Comparison of ENCODE assay signal across 12 cellular contexts in the genomic region with DNA sequence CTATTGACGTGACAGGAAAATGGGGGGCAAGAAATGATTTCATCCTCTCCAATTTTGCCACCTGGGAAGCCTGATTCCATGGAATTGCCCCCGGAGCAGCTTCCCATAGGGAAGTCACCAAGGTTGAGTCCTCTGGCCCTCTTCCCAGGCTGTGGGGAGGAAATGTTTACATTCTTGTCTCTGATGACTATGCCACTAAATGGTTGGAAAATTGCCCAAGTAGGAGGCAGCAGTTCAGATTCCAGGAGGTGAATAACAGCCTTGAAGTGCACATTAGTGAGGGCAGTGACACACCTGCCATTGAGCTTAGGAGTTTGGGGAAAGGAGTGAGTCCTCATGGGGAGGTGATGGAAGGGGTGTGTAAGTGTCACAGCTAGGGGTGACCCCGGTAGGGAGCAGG.
A peak's percentile ranks its signal among the peaks of the same experiment; 100 is the strongest.
DNase-seq lines count a peak whose midpoint lies in the region; ATAC-seq and TF ChIP-seq lines count a peak whose summit lies in the region.
"Had no signal": no experiment of that assay in that cellular context is flagged by ENCODE, and none has a peak within 500 bp of the region (broad histone marks: within the 10 kb centered on the region; RNA-seq: fewer than 3 reads in every experiment).

No MANE protein-coding gene starts in this region.

- no peak for ATAC-seq in HG02840 (IDR thresholded peaks at IDR 0.05; ENCODE audit: low FRiP score, unreplicated experiment)
- ATAC-seq in activated naive CD4-positive, alpha-beta T cell treated with anti-CD3 and anti-CD28 coated beads, Interleukin-2, amount 50 U/mL, for 72 hours: no peak
- no peak for ATAC-seq in CD4-positive, alpha-beta T cell (ENCODE audit: poor library complexity)
- ATAC-seq: stimulated activated naive B cell treated with anti-CD40 and anti-IgM and Interleukin-4, amounts not matched to agents 10 μg/mL and 1 μg/mL and 100 μg/mL, for 72 hours; T-cell had no signal

- no peaks in the 10 kb centered on the region for H3K9me3 ChIP-seq in CD4-positive, alpha-beta T cell (ENCODE audit: control insufficient read depth, low read length)

- no peak overlapping the region for H3K4me3 ChIP-seq in fibroblast of pulmonary artery (replicated peaks; ENCODE audit: low read depth, low read length)

- intact Hi-C loops in CD4-positive, alpha-beta T cell (cut with DNase I, micrococcal nuclease): no loop called here

- no peaks in the 10 kb centered on the region for H3K27me3 ChIP-seq in CD4-positive, alpha-beta T cell (ENCODE audit: control insufficient read depth, insufficient read depth, low read length)

- peaks cover 3 to 4% of the 10 kb centered on the region in 2 donors for H3K9me3 Mint-ChIP-seq in activated naive CD4-positive, alpha-beta T cell treated with anti-CD3 and anti-CD28 coated beads, Interleukin-2, amount 50 U/mL, for 72 hours
- H3K9me3 Mint-ChIP-seq in CD4-positive, alpha-beta T cell: peaks cover 13% of the 10 kb centered on the region

- H3K4me3 Mint-ChIP-seq in CD4-positive, alpha-beta T cell: no peak overlapping the region
- H3K4me3 Mint-ChIP-seq: stimulated activated naive B cell treated with anti-CD40 and anti-IgM and Interleukin-4, amounts not matched to agents 10 μg/mL and 1 μg/mL and 100 μg/mL, for 72 hours; T-cell had no signal

- POLR2A ChIA-PET in CD4-positive, alpha-beta T cell (lab: Charles Lee): no interaction called here

- no peaks in the 10 kb centered on the region for H3K36me3 Mint-ChIP-seq in activated naive CD4-positive, alpha-beta T cell treated with anti-CD3 and anti-CD28 coated beads, Interleukin-2, amount 50 U/mL, for 72 hours
- no peaks in the 10 kb centered on the region for H3K36me3 Mint-ChIP-seq in CD4-positive, alpha-beta T cell (ENCODE audit: low read depth)
- H3K36me3 Mint-ChIP-seq: stimulated activated naive B cell treated with anti-CD40 and anti-IgM and Interleukin-4, amounts not matched to agents 10 μg/mL and 1 μg/mL and 100 μg/mL, for 72 hours; T-cell had no signal

- H3K4me1 Mint-ChIP-seq in CD4-positive, alpha-beta T cell (ENCODE audit: low read depth): no peaks in the 10 kb centered on the region
- H3K4me1 Mint-ChIP-seq: stimulated activated naive B cell treated with anti-CD40 and anti-IgM and Interleukin-4, amounts not matched to agents 10 μg/mL and 1 μg/mL and 100 μg/mL, for 72 hours; T-cell had no signal

- CTCF ChIA-PET in CD4-positive, alpha-beta T cell (lab: Charles Lee): no interaction called here

- no peak for TF ChIP-seq CTCF in fibroblast of pulmonary artery (IDR thresholded peaks at IDR 0.05; ENCODE audit: low read length, missing control alignments)
- no peak for TF ChIP-seq CTCF in CD4-positive, alpha-beta T cell (IDR thresholded peaks at IDR 0.05)

- no peak overlapping the region for H3K27ac ChIP-seq in CD4-positive, alpha-beta T cell (ENCODE audit: low read depth, low read length)

- in situ Hi-C loops in ACHN (cut with HindIII; ENCODE audit: low pct_ligation_motif_present, low pct_unique_long_range_greater_than_20kb, low sequenced_read_pairs): no loop called here

- peak; percentile 93 for DNase-seq in ACHN
- peak; percentile 83 for DNase-seq in M059J (ENCODE audit: low read depth)
- peak; percentile 100 for DNase-seq in NCI-H69 (lab: John Stamatoyannopoulos, UW)
- peak; percentile 0 for DNase-seq in fibroblast of pulmonary artery (ENCODE audit: low read depth)
- DNase-seq in GM03348 (ENCODE audit: low spot score): no peak
- no peak for DNase-seq in activated naive CD4-positive, alpha-beta T cell treated with anti-CD3 and anti-CD28 coated beads, Interleukin-2, amount 50 U/mL, for 72 hours (ENCODE audit: low spot score in 2 of 2)
- DNase-seq in CD4-positive, alpha-beta T cell: no peak
- DNase-seq: activated CD8-positive, alpha-beta memory T cell treated with anti-CD3 and anti-CD28 coated beads for 24 hours; aorta; stimulated activated naive B cell treated with anti-CD40 and anti-IgM and Interleukin-4, amounts not matched to agents 10 μg/mL and 1 μg/mL and 100 μg/mL, for 72 hours; T-cell had no signal

- no peaks in the 10 kb centered on the region for H3K27me3 Mint-ChIP-seq in CD4-positive, alpha-beta T cell
- H3K27me3 Mint-ChIP-seq: T-cell had no signal

- no peak overlapping the region for H3K27ac Mint-ChIP-seq in activated naive CD4-positive, alpha-beta T cell treated with anti-CD3 and anti-CD28 coated beads, Interleukin-2, amount 50 U/mL, for 72 hours
- H3K27ac Mint-ChIP-seq in CD4-positive, alpha-beta T cell: no peak overlapping the region
- H3K27ac Mint-ChIP-seq: stimulated activated naive B cell treated with anti-CD40 and anti-IgM and Interleukin-4, amounts not matched to agents 10 μg/mL and 1 μg/mL and 100 μg/mL, for 72 hours; T-cell had no signal

Comparison
In these comparisons a context has a peak if more than half of its experiments do, and no peak if none do; other contexts are left out.
1. DNase-seq: peak in ACHN (single experiment), M059J (single experiment), NCI-H69 (single experiment) and fibroblast of pulmonary artery (single experiment); none in GM03348 (single experiment), activated naive CD4-positive, alpha-beta T cell treated with anti-CD3 and anti-CD28 coated beads, Interleukin-2, amount 50 U/mL, for 72 hours (0 of 2) and CD4-positive, alpha-beta T cell (0 of 10).